In genomic region chr14:101250948-101251811, GRCh38 we compare ENCODE assay signal across 17 cellular contexts.
A peak's percentile ranks its signal among the peaks of the same experiment; 100 is the strongest.
DNase-seq lines count a peak whose midpoint lies in the region; ATAC-seq and TF ChIP-seq lines count a peak whose summit lies in the region.
"Had no signal": no experiment of that assay in that cellular context is flagged by ENCODE, and none has a peak within 500 bp of the region (broad histone marks: within the 10 kb centered on the region; RNA-seq: fewer than 3 reads in every experiment).

No MANE protein-coding gene starts in this region.

- DNase-seq in right atrium auricular region (ENCODE audit: low spot score) (peak; percentile 36), left ventricle myocardium superior (no peak), lower lobe of right lung (peak; percentile 28), C1 segment of cervical spinal cord (lab: John Stamatoyannopoulos, UW) (no peak), A172 (ENCODE audit: low spot score) (no peak)
- DNase-seq: DMS 273 treated with DMSO at 0.1 percent for 48 hours, GF-D8, KG1, NCI-H1436 treated with DMSO at 0.1 percent for 48 hours, NCI-H2081 treated with DMSO at 0.1 percent for 48 hours, NCI-H510A treated with DMSO at 0.1 percent for 48 hours, NCI-H82 had no signal

- H3K36me3 ChIP-seq in right atrium auricular region, result no peaks in the 10 kb centered on the region
- no peaks in the 10 kb centered on the region for H3K36me3 ChIP-seq in HEK293 (ENCODE audit: control insufficient read depth in 2 of 2, insufficient read depth in 1 of 2, low read length in 2 of 2)
- H3K36me3 ChIP-seq in lower lobe of right lung, result no peaks in the 10 kb centered on the region

- H3K4me3 ChIP-seq in right atrium auricular region (no peak overlapping the region), HEK293 (ENCODE audit: low read depth, low read length) (no peak overlapping the region), lower lobe of right lung (no peak overlapping the region)

- no peak for ATAC-seq in left ventricle myocardium superior
- ATAC-seq in lower lobe of right lung, result no peak
- ATAC-seq in GM19455 (IDR thresholded peaks at IDR 0.05; ENCODE audit: unreplicated experiment), result no peak
- ATAC-seq: HepG2 had no signal

- POLR2A ChIA-PET in HEK293 (lab: Yijun Ruan, JAX), result no interaction called here

- TF ChIP-seq CTCF in right atrium auricular region (IDR thresholded peaks at IDR 0.05) (no peak), HEK293 (tag by site-specific recombination; IDR thresholded peaks at IDR 0.05) (no peak), lower lobe of right lung (IDR thresholded peaks at IDR 0.05) (no peak)

- no peaks in the 10 kb centered on the region for H3K27me3 ChIP-seq in right atrium auricular region
- peaks cover 7% of the 10 kb centered on the region for H3K27me3 ChIP-seq in lower lobe of right lung (ENCODE audit: low read depth)

- H3K27ac ChIP-seq in right atrium auricular region (no peak overlapping the region), HEK293 (ENCODE audit: extremely low read depth, low read depth, low read length) (no peak overlapping the region), lower lobe of right lung (no peak overlapping the region)
- H3K27ac ChIP-seq: C4-2B, SK-N-MC had no signal

- no peaks in the 10 kb centered on the region for H3K4me1 ChIP-seq in right atrium auricular region
- H3K4me1 ChIP-seq in HEK293 (ENCODE audit: control insufficient read depth, insufficient read depth, low read length), result no peaks in the 10 kb centered on the region
- no peaks in the 10 kb centered on the region for H3K4me1 ChIP-seq in lower lobe of right lung

- H3K9me3 ChIP-seq in right atrium auricular region (no peaks in the 10 kb centered on the region), HEK293 (ENCODE audit: control insufficient read depth, insufficient read depth, low read depth, low read length) (no peaks in the 10 kb centered on the region), lower lobe of right lung (no peaks in the 10 kb centered on the region)

- intact Hi-C loops in left ventricle myocardium superior (cut with micrococcal nuclease) (no loop called here), lower lobe of right lung (cut with DNase I) (no loop called here)

- CTCF ChIA-PET in HEK293 (lab: Yijun Ruan, JAX), result no interaction called here

TF ChIP-seq in HEK293, 187 proteins besides CTCF, POLR2A, EP300 and RAD21:
- 0 out of 2 replicates have a peak, but pooled peaks have one; percentile 25 for TF ChIP-seq ZNF341 (tag by site-specific recombination; IDR thresholded peaks at IDR 0.05; ENCODE audit: low read depth)
- TF ChIP-seq ZBTB26 (tag by site-specific recombination; optimal IDR thresholded peaks at IDR 0.05), result no peak

Comparison
In these comparisons a context has a peak if more than half of its experiments do, and no peak if none do; other contexts are left out.
1. DNase-seq: peak in right atrium auricular region (single experiment) and lower lobe of right lung (single experiment); none in left ventricle myocardium superior (single experiment), C1 segment of cervical spinal cord (0 of 14) and A172 (single experiment).